ENCODE assay signal across 30 cellular contexts in genomic region chr22:44963832-44964721, GRCh38. TPM values are rescaled to one million over a fixed set of nuclear protein-coding genes. Genes with fewer than 3 reads are reported as not detected.
"Had no signal": no experiment of that assay in that cellular context is flagged by ENCODE, and none has a peak within 500 bp of the region (broad histone marks: within the 10 kb centered on the region; RNA-seq: fewer than 3 reads in every experiment).

No MANE protein-coding gene starts in this region.

- H3K4me1 Mint-ChIP-seq: activated CD4-positive, alpha-beta T cell treated with anti-CD3 and anti-CD28 coated beads, Interleukin-2, amount 10 ng/mL, durations not matched to agents 24 days and 14 days; activated naive CD4-positive, alpha-beta T cell treated with anti-CD3 and anti-CD28 coated beads, Interleukin-2, amount 50 U/mL, for 24 hours; activated naive CD8-positive, alpha-beta T cell treated with anti-CD3 and anti-CD28 coated beads, Interleukin-2, amount 50 U/mL, for 24 hours; central memory CD8-positive, alpha-beta T cell; naive thymus-derived CD8-positive, alpha-beta T cell had no signal

- DNase-seq: activated CD4-positive, alpha-beta memory T cell treated with anti-CD3 and anti-CD28 coated beads for 36 hours; activated CD4-positive, alpha-beta T cell treated with anti-CD3 and anti-CD28 coated beads, Interleukin-2, amount 10 ng/mL, durations not matched to agents 24 days and 14 days; activated CD4-positive, CD25-positive, alpha-beta regulatory T cell treated with anti-CD3 and anti-CD28 coated beads, Interleukin-2, amount 50 U/mL, for 72 hours; activated CD8-positive, alpha-beta memory T cell treated with anti-CD3 and anti-CD28 coated beads, Interleukin-2, amount 50 U/mL, for 4 hours; activated gamma-delta T cell; activated naive CD8-positive, alpha-beta T cell treated with anti-CD3 and anti-CD28 coated beads, Interleukin-2, amount 50 U/mL, for 24 hours; activated T-cell treated with anti-CD3 and anti-CD28 coated beads, Interleukin-2, amount 50 U/mL, for 1 hour; amygdala; foreskin keratinocyte; kidney glomerular epithelial cell; lower lobe of right lung; mesenchymal stem cell; naive thymus-derived CD8-positive, alpha-beta T cell; stimulated activated naive CD4-positive, alpha-beta T cell treated with Interleukin-2 at 50 U/mL for 16 hours; T-helper 9 cell had no signal

- H3K9me3 ChIP-seq: esophagus muscularis mucosa, lower lobe of right lung, neutrophil, ovary, tibial nerve had no signal

- H3K27ac Mint-ChIP-seq: activated CD4-positive, alpha-beta memory T cell treated with anti-CD3 and anti-CD28 coated beads for 36 hours; activated CD4-positive, alpha-beta T cell treated with anti-CD3 and anti-CD28 coated beads, Interleukin-2, amount 10 ng/mL, durations not matched to agents 24 days and 14 days; activated naive CD4-positive, alpha-beta T cell treated with anti-CD3 and anti-CD28 coated beads, Interleukin-2, amount 50 U/mL, for 24 hours; activated naive CD8-positive, alpha-beta T cell treated with anti-CD3 and anti-CD28 coated beads, Interleukin-2, amount 50 U/mL, for 24 hours; dendritic cell treated with granulocyte-macrophage colony-stimulating factor and Interleukin-4, amounts not matched to agents 40 ng/mL and 50 ng/mL, for 4 days; naive thymus-derived CD8-positive, alpha-beta T cell; progenitor cell of endocrine pancreas; T-helper 1 cell treated with Interleukin-12 subunit alpha and Interleukin-12 subunit beta and Interleukin-4 antibody, amounts not matched to agents 30 μg/mL and 1 μg/mL, for 36 hours had no signal

- ATAC-seq: activated naive CD8-positive, alpha-beta T cell treated with anti-CD3 and anti-CD28 coated beads, Interleukin-2, amount 50 U/mL, for 24 hours; foreskin keratinocyte; left lobe of liver; lower lobe of right lung; naive thymus-derived CD8-positive, alpha-beta T cell; sciatic nerve had no signal

- H3K27me3 Mint-ChIP-seq: activated CD4-positive, alpha-beta T cell treated with anti-CD3 and anti-CD28 coated beads, Interleukin-2, amount 10 ng/mL, durations not matched to agents 24 days and 14 days; activated naive CD8-positive, alpha-beta T cell treated with anti-CD3 and anti-CD28 coated beads, Interleukin-2, amount 50 U/mL, for 24 hours; progenitor cell of endocrine pancreas had no signal

- H3K9me3 Mint-ChIP-seq: activated CD4-positive, alpha-beta memory T cell treated with anti-CD3 and anti-CD28 coated beads for 36 hours; activated CD4-positive, alpha-beta T cell treated with anti-CD3 and anti-CD28 coated beads, Interleukin-2, amount 10 ng/mL, durations not matched to agents 24 days and 14 days; activated naive CD4-positive, alpha-beta T cell treated with anti-CD3 and anti-CD28 coated beads, Interleukin-2, amount 50 U/mL, for 24 hours; activated naive CD8-positive, alpha-beta T cell treated with anti-CD3 and anti-CD28 coated beads, Interleukin-2, amount 50 U/mL, for 24 hours; central memory CD8-positive, alpha-beta T cell; dendritic cell treated with granulocyte-macrophage colony-stimulating factor and Interleukin-4, amounts not matched to agents 40 ng/mL and 50 ng/mL, for 4 days; naive thymus-derived CD8-positive, alpha-beta T cell; T-helper 1 cell treated with Interleukin-12 subunit alpha and Interleukin-12 subunit beta and Interleukin-4 antibody, amounts not matched to agents 30 μg/mL and 1 μg/mL, for 36 hours had no signal

- H3K4me1 ChIP-seq: esophagus muscularis mucosa, foreskin keratinocyte, lower lobe of right lung, tibial nerve had no signal

- H3K27ac ChIP-seq: esophagus muscularis mucosa, foreskin keratinocyte, lower lobe of right lung, neutrophil, ovary, skin epidermis, tibial nerve, VCaP had no signal

- H3K36me3 ChIP-seq: esophagus muscularis mucosa, lower lobe of right lung, neutrophil, ovary, tibial nerve had no signal

- H3K4me3 Mint-ChIP-seq: activated CD4-positive, alpha-beta memory T cell treated with anti-CD3 and anti-CD28 coated beads for 36 hours; activated CD4-positive, alpha-beta T cell treated with anti-CD3 and anti-CD28 coated beads, Interleukin-2, amount 10 ng/mL, durations not matched to agents 24 days and 14 days; activated naive CD4-positive, alpha-beta T cell treated with anti-CD3 and anti-CD28 coated beads, Interleukin-2, amount 50 U/mL, for 24 hours; activated naive CD8-positive, alpha-beta T cell treated with anti-CD3 and anti-CD28 coated beads, Interleukin-2, amount 50 U/mL, for 24 hours; central memory CD8-positive, alpha-beta T cell; dendritic cell treated with granulocyte-macrophage colony-stimulating factor and Interleukin-4, amounts not matched to agents 40 ng/mL and 50 ng/mL, for 4 days; naive thymus-derived CD8-positive, alpha-beta T cell; T-helper 1 cell treated with Interleukin-12 subunit alpha and Interleukin-12 subunit beta and Interleukin-4 antibody, amounts not matched to agents 30 μg/mL and 1 μg/mL, for 36 hours had no signal

- H3K4me3 ChIP-seq: esophagus muscularis mucosa, lower lobe of right lung, ovary, skin epidermis, tibial nerve had no signal

- H3K27me3 ChIP-seq: foreskin keratinocyte, neutrophil, ovary, tibial nerve had no signal

- H3K36me3 Mint-ChIP-seq: activated CD4-positive, alpha-beta memory T cell treated with anti-CD3 and anti-CD28 coated beads for 36 hours; activated naive CD4-positive, alpha-beta T cell treated with anti-CD3 and anti-CD28 coated beads, Interleukin-2, amount 50 U/mL, for 24 hours; naive thymus-derived CD8-positive, alpha-beta T cell had no signal

RNA-seq across cellular contexts. Expression of gene PHF21B, which starts 45.7 kb away (rescaled TPM):
- total RNA-seq: activated CD4-positive, alpha-beta memory T cell treated with anti-CD3 and anti-CD28 coated beads for 36 hours; bronchial epithelial cell; glomerular endothelial cell; left lobe of liver; lower lobe of right lung; naive thymus-derived CD8-positive, alpha-beta T cell had no signal
- polyA plus RNA-seq: naive thymus-derived CD8-positive, alpha-beta T cell had no signal
